Comparison of ENCODE assay signal across 1 cellular context in genomic region chr19:18233224-18233825, GRCh38.
A peak's percentile ranks its signal among the peaks of the same experiment; 100 is the strongest.
TF ChIP-seq lines count a peak whose summit lies in the region.

No MANE protein-coding gene starts in this region.

TF ChIP-seq in HepG2, 621 proteins besides CTCF, POLR2A, EP300 and RAD21 (continued from another document):
- TF ChIP-seq THAP9 (CRISPR knock-in tag; IDR thresholded peaks at IDR 0.05; ENCODE audit: borderline replicate concordance) (peak; percentile 72; the same call in 1 of the 2 replicates), ZNF598 (CRISPR knock-in tag; IDR thresholded peaks at IDR 0.05; ENCODE audit: borderline replicate concordance) (no peak; the same call in 1 of the 2 replicates), ZNF367 (CRISPR knock-in tag; IDR thresholded peaks at IDR 0.05; ENCODE audit: borderline replicate concordance) (peak; percentile 68; the same call in 1 of the 2 replicates), ZBTB7B (CRISPR knock-in tag; IDR thresholded peaks at IDR 0.05) (peak; percentile 42; the same call in 1 of the 2 replicates), SRF (IDR thresholded peaks at IDR 0.05; ENCODE audit: low read depth, low read length) (no peak), PHB2 (IDR thresholded peaks at IDR 0.05; ENCODE audit: partially characterized antibody) (no peak), PAF1 (CRISPR knock-in tag; IDR thresholded peaks at IDR 0.05) (no peak), CEBPB (IDR thresholded peaks at IDR 0.05; ENCODE audit: borderline replicate concordance, low read depth, low read length) (no peak), RBM39 (IDR thresholded peaks at IDR 0.05; ENCODE audit: low read depth, low read length, poor library complexity, severe bottlenecking) (peak; percentile 41)
